ENCODE assay signal across 1 cellular context in the genomic region with DNA sequence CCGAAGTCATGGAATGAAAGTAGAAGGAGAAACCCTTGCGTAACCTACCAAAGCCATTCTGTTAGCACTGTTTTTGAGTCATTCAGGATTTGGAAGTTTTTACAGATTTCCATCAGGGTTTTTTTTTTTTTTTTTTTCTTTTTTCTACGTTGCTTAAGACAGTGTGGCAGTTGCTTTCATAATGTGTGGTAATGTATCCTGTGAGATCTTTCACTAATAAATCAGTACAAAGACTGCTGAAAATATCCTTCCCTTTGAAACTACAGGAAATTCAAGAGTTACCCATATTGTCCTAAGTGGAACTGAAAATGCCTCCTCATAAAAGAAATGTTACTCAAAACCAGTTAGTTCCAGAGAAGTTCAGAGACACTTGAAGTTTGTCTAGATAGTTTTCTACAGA.
TF ChIP-seq lines count a peak whose summit lies in the region.

No MANE protein-coding gene starts in this region.

TF ChIP-seq in WTC11, 78 proteins besides CTCF, POLR2A, EP300 and RAD21 (continued from another document):
- TF ChIP-seq AR (CRISPR knock-in tag; IDR thresholded peaks at IDR 0.05) (no peak), HMGA2 (CRISPR knock-in tag; IDR thresholded peaks at IDR 0.05) (no peak), FOXP1 (CRISPR knock-in tag; IDR thresholded peaks at IDR 0.05; ENCODE audit: borderline replicate concordance) (no peak)
